In genomic region chr10:4127518-4128315, GRCh38 we compare ENCODE assay signal across 1 cellular context.
TF ChIP-seq lines count a peak whose summit lies in the region.

No MANE protein-coding gene starts in this region.

TF ChIP-seq in SK-N-SH, 30 proteins besides CTCF, POLR2A, EP300 and RAD21 (continued from another document):
- TF ChIP-seq YY1 (IDR thresholded peaks at IDR 0.05; ENCODE audit: low read depth) (no peak), RXRA (IDR thresholded peaks at IDR 0.05; ENCODE audit: borderline replicate concordance, low read depth) (no peak)
